In genomic region chr6:149967999-149968398, GRCh38 we compare ENCODE assay signal across 4 cellular contexts. TPM values are rescaled to one million over a fixed set of nuclear protein-coding genes. Genes with fewer than 3 reads are reported as not detected.
"Had no signal": no experiment of that assay in that cellular context is flagged by ENCODE, and none has a peak within 500 bp of the region (broad histone marks: within the 10 kb centered on the region; RNA-seq: fewer than 3 reads in every experiment).

No MANE protein-coding gene starts in this region.

RNA-seq across cellular contexts. Expression of gene ULBP1, which starts 4.3 kb away (rescaled TPM):
- total RNA-seq: Peyer's patch had no signal

RNA-seq across cellular contexts. Expression of gene ULBP2, which starts 26.2 kb away (rescaled TPM):
- total RNA-seq: Peyer's patch had no signal

RNA-seq across cellular contexts. Expression of gene RAET1G, which starts 45.1 kb away (rescaled TPM):
- total RNA-seq: Peyer's patch, Right ventricle myocardium superior had no signal

RNA-seq across cellular contexts. Expression of gene RAET1L, which starts 57.3 kb away (rescaled TPM):
- total RNA-seq: Peyer's patch, Right ventricle myocardium superior, SJSA1 had no signal
- polyA plus RNA-seq: SK-N-SH had no signal
